8 cellular contexts compared by ENCODE assay signal in the genomic region with DNA sequence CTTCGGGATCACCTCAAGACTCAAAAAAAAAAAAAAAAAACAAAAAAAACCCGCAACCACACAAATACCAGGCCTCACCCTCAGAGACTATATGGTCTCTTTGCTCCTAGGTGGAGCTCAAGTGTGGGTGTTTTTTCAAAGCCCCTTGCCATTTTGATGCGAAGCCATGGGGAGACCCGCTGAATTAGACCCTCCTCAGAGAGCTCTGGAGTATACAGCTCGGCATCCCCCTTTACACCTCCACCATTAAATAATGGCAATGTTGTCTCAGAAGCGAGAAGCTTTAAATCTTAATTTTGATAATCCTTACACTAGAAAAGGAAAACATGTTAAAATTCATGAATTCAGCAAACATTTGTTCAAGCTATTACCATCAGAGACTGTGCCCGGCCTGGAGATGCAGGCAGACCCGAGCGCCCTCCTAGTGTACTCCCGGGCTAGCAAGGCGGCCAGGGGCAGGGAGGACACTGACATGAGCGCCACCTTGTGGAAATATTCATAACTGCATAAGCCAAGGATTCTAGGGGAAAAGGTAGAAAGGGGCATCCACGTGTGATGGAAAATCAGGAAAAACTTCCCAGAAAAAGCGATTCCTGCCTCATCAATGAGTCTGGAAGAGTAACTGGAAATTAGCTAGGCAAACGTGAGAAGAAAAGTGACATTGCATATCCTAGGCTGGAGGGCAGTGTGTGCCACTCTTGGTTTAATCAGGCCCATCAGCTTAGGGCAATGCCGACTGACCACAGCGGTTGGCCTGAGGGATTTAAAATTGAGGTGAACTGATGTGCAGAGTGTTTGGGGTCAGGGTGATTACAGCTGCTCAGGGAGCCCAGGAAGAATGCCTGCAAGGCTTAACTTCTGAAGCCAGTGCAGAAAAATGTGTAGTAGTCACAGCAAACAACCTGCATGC.
DNase-seq lines count a peak whose midpoint lies in the region; ATAC-seq and TF ChIP-seq lines count a peak whose summit lies in the region.

No MANE protein-coding gene starts in this region.

- no peak overlapping the region for H3K4me3 Mint-ChIP-seq in activated CD8-positive, alpha-beta T cell treated with anti-CD3 and anti-CD28 coated beads, Interleukin-2, amount 10 ng/mL, durations not matched to agents 7 days and 5 days
- H3K4me3 Mint-ChIP-seq in endothelial cell (ENCODE audit: unreplicated experiment) = no peak overlapping the region

- CTCF ChIA-PET in activated CD8-positive, alpha-beta T cell treated with anti-CD3 and anti-CD28 coated beads, Interleukin-2, amount 10 ng/mL, durations not matched to agents 7 days and 5 days (lab: Charles Lee) = interaction anchor here (0.6 to 5.3 kb wide), 38 partner anchors 8 to 574 kb away, joined by 3 to 79 read pairs (median 4); no protein-coding TSS in a partner anchor

- H3K4me1 Mint-ChIP-seq in activated CD8-positive, alpha-beta T cell treated with anti-CD3 and anti-CD28 coated beads, Interleukin-2, amount 10 ng/mL, durations not matched to agents 7 days and 5 days (ENCODE audit: low read depth) = no peaks in the 10 kb centered on the region
- no peaks in the 10 kb centered on the region for H3K4me1 Mint-ChIP-seq in endothelial cell (ENCODE audit: unreplicated experiment)

- TF ChIP-seq CTCF in endothelial cell (IDR thresholded peaks at IDR 0.05; ENCODE audit: unreplicated experiment) = peak; percentile 92

- no peaks in the 10 kb centered on the region for H3K9me3 Mint-ChIP-seq in activated CD8-positive, alpha-beta T cell treated with anti-CD3 and anti-CD28 coated beads, Interleukin-2, amount 10 ng/mL, durations not matched to agents 7 days and 5 days (ENCODE audit: insufficient read depth)
- H3K9me3 Mint-ChIP-seq in endothelial cell (ENCODE audit: unreplicated experiment) = no peaks in the 10 kb centered on the region

- H3K36me3 Mint-ChIP-seq in activated CD8-positive, alpha-beta T cell treated with anti-CD3 and anti-CD28 coated beads, Interleukin-2, amount 10 ng/mL, durations not matched to agents 7 days and 5 days (ENCODE audit: low read depth) = no peaks in the 10 kb centered on the region
- no peaks in the 10 kb centered on the region for H3K36me3 Mint-ChIP-seq in endothelial cell (ENCODE audit: low read depth, unreplicated experiment)

- DNase-seq in AG20443 (ENCODE audit: low spot score) = peak; percentile 93
- peak; percentile 60 for DNase-seq in NCI-H748 (lab: John Stamatoyannopoulos, UW; ENCODE audit: unreplicated experiment)
- DNase-seq in activated CD8-positive, alpha-beta T cell treated with anti-CD3 and anti-CD28 coated beads, Interleukin-2, amount 10 ng/mL, durations not matched to agents 7 days and 5 days = peak; percentile 71
- DNase-seq in endothelial cell (ENCODE audit: low spot score) = peak; percentile 79
- DNase-seq in mucosa of gallbladder (ENCODE audit: low spot score) = peak; percentile 51
- DNase-seq in stimulated activated CD8-positive, alpha-beta memory T cell treated with anti-CD3 and anti-CD28 coated beads, Interleukin-7, amount 100 ng/mL, for 48 hours (ENCODE audit: extremely low read depth in 1 of 2, low read depth in 1 of 2) = peak; percentile 9 to 11

- peaks cover 2% of the 10 kb centered on the region for H3K27me3 Mint-ChIP-seq in activated CD8-positive, alpha-beta T cell treated with anti-CD3 and anti-CD28 coated beads, Interleukin-2, amount 10 ng/mL, durations not matched to agents 7 days and 5 days (ENCODE audit: low read depth)
- peaks cover 6% of the 10 kb centered on the region for H3K27me3 Mint-ChIP-seq in endothelial cell (ENCODE audit: unreplicated experiment)

- ATAC-seq in GM18870 (IDR thresholded peaks at IDR 0.05; ENCODE audit: unreplicated experiment) (peak; percentile 56), HG03342 (IDR thresholded peaks at IDR 0.05; ENCODE audit: unreplicated experiment) (peak; percentile 74)
- peak; percentile 91 for ATAC-seq in activated CD8-positive, alpha-beta T cell treated with anti-CD3 and anti-CD28 coated beads, Interleukin-2, amount 10 ng/mL, durations not matched to agents 7 days and 5 days

- no peak overlapping the region for H3K27ac Mint-ChIP-seq in activated CD8-positive, alpha-beta T cell treated with anti-CD3 and anti-CD28 coated beads, Interleukin-2, amount 10 ng/mL, durations not matched to agents 7 days and 5 days
- H3K27ac Mint-ChIP-seq in endothelial cell (ENCODE audit: unreplicated experiment) = no peak overlapping the region

- POLR2A ChIA-PET in activated CD8-positive, alpha-beta T cell treated with anti-CD3 and anti-CD28 coated beads, Interleukin-2, amount 10 ng/mL, durations not matched to agents 7 days and 5 days (lab: Charles Lee) = no interaction called here

Comparison
In these comparisons a context has a peak if more than half of its experiments do, and no peak if none do; other contexts are left out.
1. Peak in every context shown above with its lines: DNase-seq and ATAC-seq.
2. DNase-seq: peak in every context shown above with its lines; median percentile 93 in AG20443; 79 in endothelial cell; 71 in activated CD8-positive, alpha-beta T cell treated with anti-CD3 and anti-CD28 coated beads, Interleukin-2, amount 10 ng/mL, durations not matched to agents 7 days and 5 days; 60 in NCI-H748; 51 in mucosa of gallbladder; 10 in stimulated activated CD8-positive, alpha-beta memory T cell treated with anti-CD3 and anti-CD28 coated beads, Interleukin-7, amount 100 ng/mL, for 48 hours.